In the genomic region with DNA sequence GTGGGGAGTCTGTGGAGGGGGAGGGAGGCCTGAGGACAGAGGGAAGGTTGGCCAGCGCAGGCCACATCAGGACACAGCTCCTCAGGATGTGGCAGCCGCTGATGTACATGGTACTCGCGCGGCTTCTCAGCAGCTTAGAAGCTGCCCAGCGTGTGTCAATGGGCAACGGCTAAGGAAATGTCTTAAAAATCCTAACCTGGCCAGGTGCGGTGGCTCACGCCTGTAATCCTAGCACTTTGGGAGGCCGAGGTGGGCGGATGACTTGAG, we compare ENCODE assay signal across 27 cellular contexts.
"Had no signal": no experiment of that assay in that cellular context is flagged by ENCODE, and none has a peak within 500 bp of the region (broad histone marks: within the 10 kb centered on the region; RNA-seq: fewer than 3 reads in every experiment).

No MANE protein-coding gene starts in this region.

- H3K4me3 ChIP-seq: esophagus squamous epithelium, left lung, lung, mucosa of descending colon, sigmoid colon, tibial artery, upper lobe of right lung had no signal

- H3K9me3 Mint-ChIP-seq: activated CD8-positive, alpha-beta T cell treated with anti-CD3 and anti-CD28 coated beads for 36 hours; activated naive CD8-positive, alpha-beta T cell treated with anti-CD3 and anti-CD28 coated beads, Interleukin-2, amount 10 ng/mL, durations not matched to agents 7 days and 5 days; activated T-cell treated with anti-CD3 and anti-CD28 coated beads, Interleukin-2, amount 50 U/mL, for 4 hours; activated T-helper 2 cell treated with anti-CD3 and anti-CD28 coated beads, Interferon-gamma antibody, Interleukin-2, Interleukin-4, amounts not matched to agents 10 μg/mL and 5 μg/mL and 100 μg/mL, durations not matched to agents 14 hours and 24 hours and 36 hours; dendritic cell treated with granulocyte-macrophage colony-stimulating factor and Interleukin-4, amounts not matched to agents 40 ng/mL and 50 ng/mL, for 4 days; natural killer cell treated with Interleukin-12 subunit alpha and Interleukin-12 subunit beta and Interleukin-15 and Interleukin-18, amount 100 ng/mL, for 72 hours; stimulated activated effector memory CD8-positive, alpha-beta T cell treated with anti-CD3 and anti-CD28 coated beads, Interleukin-12 subunit alpha, Interleukin-12 subunit beta, amount 100 ng/mL, for 72 hours; stimulated activated naive CD8-positive, alpha-beta T cell treated with anti-CD3 and anti-CD28 coated beads, Interleukin-15, Interleukin-2, amounts not matched to agents 100 ng/mL and 50 ng/mL, for 24 hours had no signal

- H3K27ac ChIP-seq: brain microvascular endothelial cell, epithelial cell of prostate, esophagus squamous epithelium, left lung, neutrophil, sigmoid colon, tibial artery, upper lobe of right lung had no signal

- H3K36me3 Mint-ChIP-seq: activated naive CD8-positive, alpha-beta T cell treated with anti-CD3 and anti-CD28 coated beads, Interleukin-2, amount 10 ng/mL, durations not matched to agents 7 days and 5 days; natural killer cell treated with Interleukin-12 subunit alpha and Interleukin-12 subunit beta and Interleukin-15 and Interleukin-18, amount 100 ng/mL, for 72 hours had no signal

- H3K27ac Mint-ChIP-seq: activated CD8-positive, alpha-beta T cell treated with anti-CD3 and anti-CD28 coated beads for 36 hours; activated naive CD8-positive, alpha-beta T cell treated with anti-CD3 and anti-CD28 coated beads, Interleukin-2, amount 10 ng/mL, durations not matched to agents 7 days and 5 days; activated T-helper 2 cell treated with anti-CD3 and anti-CD28 coated beads, Interferon-gamma antibody, Interleukin-2, Interleukin-4, amounts not matched to agents 10 μg/mL and 5 μg/mL and 100 μg/mL, durations not matched to agents 14 hours and 24 hours and 36 hours; natural killer cell treated with Interleukin-12 subunit alpha and Interleukin-12 subunit beta and Interleukin-15 and Interleukin-18, amount 100 ng/mL, for 72 hours; stimulated activated effector memory CD8-positive, alpha-beta T cell treated with anti-CD3 and anti-CD28 coated beads, Interleukin-12 subunit alpha, Interleukin-12 subunit beta, amount 100 ng/mL, for 72 hours; stimulated activated naive CD8-positive, alpha-beta T cell treated with anti-CD3 and anti-CD28 coated beads, Interleukin-15, Interleukin-2, amounts not matched to agents 100 ng/mL and 50 ng/mL, for 24 hours; T-helper 17 cell had no signal

- H3K27me3 Mint-ChIP-seq: activated CD8-positive, alpha-beta T cell treated with anti-CD3 and anti-CD28 coated beads for 36 hours; natural killer cell treated with Interleukin-12 subunit alpha and Interleukin-12 subunit beta and Interleukin-15 and Interleukin-18, amount 100 ng/mL, for 72 hours; stimulated activated naive CD8-positive, alpha-beta T cell treated with anti-CD3 and anti-CD28 coated beads, Interleukin-15, Interleukin-2, amounts not matched to agents 100 ng/mL and 50 ng/mL, for 24 hours; T-helper 17 cell had no signal

- H3K4me3 Mint-ChIP-seq: activated CD8-positive, alpha-beta T cell treated with anti-CD3 and anti-CD28 coated beads for 36 hours; activated naive CD8-positive, alpha-beta T cell treated with anti-CD3 and anti-CD28 coated beads, Interleukin-2, amount 10 ng/mL, durations not matched to agents 7 days and 5 days; activated T-cell treated with anti-CD3 and anti-CD28 coated beads, Interleukin-2, amount 50 U/mL, for 4 hours; dendritic cell treated with granulocyte-macrophage colony-stimulating factor and Interleukin-4, amounts not matched to agents 40 ng/mL and 50 ng/mL, for 4 days; natural killer cell treated with Interleukin-12 subunit alpha and Interleukin-12 subunit beta and Interleukin-15 and Interleukin-18, amount 100 ng/mL, for 72 hours; stimulated activated effector memory CD8-positive, alpha-beta T cell treated with anti-CD3 and anti-CD28 coated beads, Interleukin-12 subunit alpha, Interleukin-12 subunit beta, amount 100 ng/mL, for 72 hours; stimulated activated naive CD8-positive, alpha-beta T cell treated with anti-CD3 and anti-CD28 coated beads, Interleukin-15, Interleukin-2, amounts not matched to agents 100 ng/mL and 50 ng/mL, for 24 hours; T-helper 17 cell had no signal

- H3K9me3 ChIP-seq: esophagus squamous epithelium, left lung, mucosa of descending colon, neutrophil, sigmoid colon, tibial artery, upper lobe of right lung had no signal

- ATAC-seq: activated CD8-positive, alpha-beta T cell treated with anti-CD3 and anti-CD28 coated beads for 36 hours; activated T-cell treated with anti-CD3 and anti-CD28 coated beads, Interleukin-2, amount 50 U/mL, for 4 hours; left lung; mucosa of descending colon; natural killer cell treated with Interleukin-12 subunit alpha and Interleukin-12 subunit beta and Interleukin-15 and Interleukin-18, amount 100 ng/mL, for 72 hours; SK-N-SH treated with all-trans-retinoic acid at 6 μM for 48 hours; stimulated activated effector memory CD8-positive, alpha-beta T cell treated with anti-CD3 and anti-CD28 coated beads, Interleukin-12 subunit alpha, Interleukin-12 subunit beta, amount 100 ng/mL, for 72 hours; T-helper 17 cell; upper lobe of right lung had no signal

- H3K4me1 Mint-ChIP-seq: activated naive CD8-positive, alpha-beta T cell treated with anti-CD3 and anti-CD28 coated beads, Interleukin-2, amount 10 ng/mL, durations not matched to agents 7 days and 5 days had no signal

- H3K27me3 ChIP-seq: brain microvascular endothelial cell, neutrophil, upper lobe of right lung had no signal

- DNase-seq: activated CD4-positive, alpha-beta T cell treated with anti-CD3 and anti-CD28 coated beads, Interleukin-2, amount 50 U/mL, for 1 hour; activated CD8-positive, alpha-beta T cell treated with anti-CD3 and anti-CD28 coated beads for 36 hours; activated naive CD8-positive, alpha-beta T cell treated with anti-CD3 and anti-CD28 coated beads, Interleukin-2, amount 10 ng/mL, durations not matched to agents 7 days and 5 days; activated T-cell treated with anti-CD3 and anti-CD28 coated beads, Interleukin-2, amount 50 U/mL, for 4 hours; brain microvascular endothelial cell; effector CD4-positive, alpha-beta T cell; esophagus squamous epithelium; foreskin melanocyte; kidney glomerular epithelial cell; mucosa of descending colon; sigmoid colon; small intestine; stimulated activated CD4-positive, alpha-beta T cell treated with anti-CD3 and anti-CD28 coated beads, Interleukin-4, amount 100 ng/mL, for 24 hours; T-helper 17 cell; T1000; tibial artery; upper lobe of right lung had no signal
